1 cellular context compared by ENCODE assay signal in the genomic region with DNA sequence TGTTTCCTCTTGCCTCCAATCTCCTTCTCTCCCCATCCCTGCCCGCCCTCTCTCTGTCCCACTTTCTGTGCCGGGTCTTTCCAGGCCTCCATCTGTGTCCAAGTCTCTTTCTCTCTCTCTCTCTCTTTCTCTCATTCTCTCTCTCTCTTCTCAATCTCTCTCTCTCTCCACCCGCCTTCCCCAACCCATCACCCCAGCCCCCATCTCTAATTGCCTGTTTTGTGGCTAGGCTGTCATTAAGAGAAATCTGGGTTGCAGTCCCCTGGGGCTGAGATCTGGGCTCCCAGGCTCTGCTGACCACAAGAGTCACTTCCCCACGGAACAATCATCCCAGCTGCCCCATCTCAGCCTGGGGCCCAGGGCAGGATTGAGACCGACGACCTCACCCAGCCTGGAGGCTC.
TF ChIP-seq lines count a peak whose summit lies in the region.

No MANE protein-coding gene starts in this region.

TF ChIP-seq in H1, 55 proteins besides CTCF, POLR2A, EP300 and RAD21:
- TF ChIP-seq CBX5 (IDR thresholded peaks at IDR 0.05; ENCODE audit: low read depth, low read length) (no peak), POLR2AphosphoS5 (IDR thresholded peaks at IDR 0.05; ENCODE audit: low read depth, low read length) (no peak), CHD1 (IDR thresholded peaks at IDR 0.05; ENCODE audit: low read depth, low read length) (no peak), CREB1 (IDR thresholded peaks at IDR 0.05) (no peak), BACH1 (IDR thresholded peaks at IDR 0.05; ENCODE audit: low read length) (no peak), EZH2 (IDR thresholded peaks at IDR 0.05; ENCODE audit: low read depth, low read length, severe bottlenecking) (no peak), SP4 (IDR thresholded peaks at IDR 0.05; ENCODE audit: low read length) (no peak), SIN3A (conservative IDR thresholded peaks at IDR 0.05 in 1 of 2, IDR thresholded peaks at IDR 0.05 in 1 of 2; ENCODE audit: low read depth in 1 of 2, low read length in 2 of 2) (no peak), RBBP5 (IDR thresholded peaks at IDR 0.05; ENCODE audit: borderline replicate concordance, low read depth, low read length) (no peak), YY1 (IDR thresholded peaks at IDR 0.05; ENCODE audit: low read depth, low read length) (no peak)
- TF ChIP-seq, protein P1, sequence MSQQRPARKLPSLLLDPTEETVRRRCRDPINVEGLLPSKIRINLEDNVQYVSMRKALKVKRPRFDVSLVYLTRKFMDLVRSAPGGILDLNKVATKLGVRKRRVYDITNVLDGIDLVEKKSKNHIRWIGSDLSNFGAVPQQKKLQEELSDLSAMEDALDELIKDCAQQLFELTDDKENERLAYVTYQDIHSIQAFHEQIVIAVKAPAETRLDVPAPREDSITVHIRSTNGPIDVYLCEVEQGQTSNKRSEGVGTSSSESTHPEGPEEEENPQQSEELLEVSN (IDR thresholded peaks at IDR 0.05) = no peak
